22 cellular contexts compared by ENCODE assay signal in the genomic region with DNA sequence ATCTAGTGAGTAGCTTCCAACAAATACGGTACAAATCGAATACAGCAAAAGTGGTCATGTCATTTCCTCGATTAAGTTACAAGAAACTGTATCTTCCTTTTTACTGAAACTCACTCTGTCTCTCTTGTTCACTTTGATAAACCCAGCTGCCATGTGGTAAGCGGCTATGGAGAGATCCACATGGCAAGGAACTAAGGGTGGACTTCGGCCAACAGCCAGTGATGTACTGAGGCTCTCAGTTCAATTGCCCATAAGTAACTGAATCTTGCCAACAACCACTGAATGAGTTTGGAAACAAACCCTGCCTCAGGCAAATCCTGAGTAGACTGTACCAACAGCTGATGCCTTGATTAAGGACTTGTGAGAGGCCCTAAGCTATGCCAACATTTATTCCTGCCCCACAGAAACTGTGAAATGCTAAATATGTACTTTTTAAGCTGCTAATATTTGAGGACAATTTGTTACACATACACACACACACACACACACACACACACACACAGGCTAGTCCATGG.
"Had no signal": no experiment of that assay in that cellular context is flagged by ENCODE, and none has a peak within 500 bp of the region (broad histone marks: within the 10 kb centered on the region; RNA-seq: fewer than 3 reads in every experiment).

No MANE protein-coding gene starts in this region.

- DNase-seq: effector memory CD4-positive, alpha-beta T cell; foreskin keratinocyte; heart left ventricle; hippocampal formation; left colon; left ventricle myocardium superior; mesendoderm; naive thymus-derived CD4-positive, alpha-beta T cell; nephron progenitor cell; posterior cingulate gyrus; spleen; stimulated activated CD4-positive, alpha-beta T cell treated with anti-CD3 and anti-CD28 coated beads, Interleukin-15, amount 100 ng/mL, for 24 hours; stimulated activated CD4-positive, alpha-beta T cell treated with anti-CD3 and anti-CD28 coated beads, Interleukin-1b, Interleukin-23, amount 100 ng/mL, for 48 hours; stimulated activated CD4-positive, alpha-beta T cell treated with anti-CD3 and anti-CD28 coated beads, Interleukin-4, amount 100 ng/mL, for 24 hours; upper lobe of right lung had no signal

- H3K4me3 ChIP-seq: heart left ventricle, lung, spleen, tibial nerve, upper lobe of right lung, vagina had no signal

- FAIRE-seq: endometrium had no signal

- ATAC-seq: esophagus mucosa; foreskin keratinocyte; heart left ventricle; left colon; left ventricle myocardium superior; naive thymus-derived CD4-positive, alpha-beta T cell; sciatic nerve; stimulated activated memory B cell treated with anti-CD40 and anti-IgM and Interleukin-4, amounts not matched to agents 10 μg/mL and 1 μg/mL and 100 μg/mL, for 72 hours; upper lobe of right lung had no signal

- H3K9me3 ChIP-seq: heart left ventricle, spleen, tibial nerve, upper lobe of right lung, vagina had no signal

- H3K4me1 ChIP-seq: foreskin keratinocyte, heart left ventricle, spleen, tibial nerve, upper lobe of right lung, vagina had no signal

- H3K36me3 ChIP-seq: heart left ventricle, spleen, tibial nerve, upper lobe of right lung, vagina had no signal

- H3K27me3 ChIP-seq: foreskin keratinocyte, heart left ventricle, spleen, tibial nerve, upper lobe of right lung, vagina had no signal

- H3K27ac ChIP-seq: foreskin keratinocyte, heart left ventricle, spleen, tibial nerve, upper lobe of right lung, vagina had no signal
